Comparison of ENCODE assay signal across 18 cellular contexts in the genomic region with DNA sequence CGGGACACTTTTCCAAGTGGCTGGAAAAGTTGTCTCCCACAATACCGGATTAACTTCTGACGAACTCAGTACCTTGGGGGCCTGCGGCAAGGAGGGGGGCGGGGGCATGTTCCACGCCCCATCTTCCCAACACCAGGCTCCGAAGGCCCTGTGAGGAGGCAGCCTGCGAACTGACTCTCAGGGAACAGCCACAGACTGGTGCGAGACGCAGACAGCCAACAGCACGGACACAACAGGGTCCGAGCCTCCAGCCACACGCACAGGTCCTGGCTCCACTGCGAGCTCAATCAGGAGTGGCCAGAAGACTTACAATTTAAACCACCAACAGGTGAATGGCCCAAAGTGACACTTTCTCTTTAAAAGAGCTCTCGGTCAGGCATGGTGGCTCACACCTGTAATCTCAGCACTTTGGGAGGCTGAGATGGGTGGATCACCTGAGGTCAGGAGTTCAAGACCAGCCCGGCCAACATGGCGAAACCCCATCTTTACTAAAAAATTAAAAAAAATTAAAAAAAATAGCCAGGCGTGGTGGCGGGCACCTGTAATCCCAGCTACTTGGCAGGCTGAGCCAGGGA. TPM values are rescaled to one million over a fixed set of nuclear protein-coding genes. Genes with fewer than 3 reads are reported as not detected.
A peak's percentile ranks its signal among the peaks of the same experiment; 100 is the strongest.
DNase-seq lines count a peak whose midpoint lies in the region; ATAC-seq and TF ChIP-seq lines count a peak whose summit lies in the region.
"Had no signal": no experiment of that assay in that cellular context is flagged by ENCODE, and none has a peak within 500 bp of the region (broad histone marks: within the 10 kb centered on the region; RNA-seq: fewer than 3 reads in every experiment).

No MANE protein-coding gene starts in this region.

- H2BK5ac ChIP-seq in trophoblast cell (ENCODE audit: low read depth, low read length, poor library complexity), result no peak overlapping the region

- H3K4me2 ChIP-seq in GM23338 (no peak overlapping the region), trophoblast cell (ENCODE audit: low read length) (no peak overlapping the region)

- no peak overlapping the region for H3K14ac ChIP-seq in trophoblast cell (ENCODE audit: low read length)

- no peak overlapping the region for H3K4me3 Mint-ChIP-seq in GM23338

- peaks cover 14% of the 10 kb centered on the region for H3K27me3 Mint-ChIP-seq in GM23338 (ENCODE audit: insufficient read depth, low read depth, poor library complexity)

- peaks cover 44% of the 10 kb centered on the region for H3K4me1 Mint-ChIP-seq in GM23338

- peaks cover 82% of the 10 kb centered on the region for H3K79me2 ChIP-seq in GM23338 (replicated peaks; ENCODE audit: insufficient read depth)
- peaks cover 35% of the 10 kb centered on the region for H3K79me2 ChIP-seq in trophoblast cell (ENCODE audit: control insufficient read depth, insufficient read depth, low read length, poor library complexity)

- H2BK120ac ChIP-seq in trophoblast cell (ENCODE audit: insufficient read depth, low read length, poor library complexity), result no peak overlapping the region

- DNase-seq in GM23338 (ENCODE audit: low spot score) (no peak), NT2/D1 (ENCODE audit: low read depth, low spot score) (no peak), islet precursor cell (peak; percentile 40), trophoblast cell (no peak), NCI-H146 treated with DMSO at 0.1 percent for 48 hours (lab: John Stamatoyannopoulos, UW; ENCODE audit: unreplicated experiment) (no peak), DMS53 (lab: John Stamatoyannopoulos, UW) (no peak), NCI-H1105 treated with DMSO at 0.1 percent for 48 hours (lab: John Stamatoyannopoulos, UW) (no peak)
- DNase-seq: ACHN; AML-193; CD4-positive, CD25-positive, alpha-beta regulatory T cell; Karpas-422; MM.1S; NCI-H187 treated with DMSO at 0.1 percent for 48 hours; NCI-H446; NK-92 treated with Interleukin-12 subunit alpha and Interleukin-12 subunit beta, amount 100 ng/mL, for 24 hours; RPMI8226 had no signal

- peaks cover 8% of the 10 kb centered on the region for H3K36me3 Mint-ChIP-seq in GM23338 (ENCODE audit: low read depth)
- H3K36me3 Mint-ChIP-seq: CD4-positive, CD25-positive, alpha-beta regulatory T cell had no signal

- no peak overlapping the region for H3K27ac Mint-ChIP-seq in GM23338
- H3K27ac Mint-ChIP-seq: CD4-positive, CD25-positive, alpha-beta regulatory T cell had no signal

- H3K4me3 ChIP-seq in GM23338, result no peak overlapping the region
- H3K4me3 ChIP-seq in NT2/D1 (ENCODE audit: insufficient read length, low read depth), result no peak overlapping the region
- H3K4me3 ChIP-seq in trophoblast cell (ENCODE audit: low read depth, low read length), result no peak overlapping the region
- H3K4me3 ChIP-seq: SJSA1 had no signal

- H3K9me2 ChIP-seq in GM23338 (ENCODE audit: insufficient read depth), result no peaks in the 10 kb centered on the region

- TF ChIP-seq CTCF in GM23338 (conservative IDR thresholded peaks at IDR 0.05; ENCODE audit: low read depth in 2 of 2), result no peak

- no peaks in the 10 kb centered on the region for H3K36me3 ChIP-seq in GM23338 (ENCODE audit: insufficient read depth)
- peaks cover 34% of the 10 kb centered on the region for H3K36me3 ChIP-seq in NT2/D1 (ENCODE audit: insufficient read depth, insufficient read length, low read length)
- peaks cover 0 to 8% of the 10 kb centered on the region in 2 experiments for H3K36me3 ChIP-seq in trophoblast cell (ENCODE audit: control insufficient read depth in 1 of 2, insufficient read depth in 2 of 2, low read length in 2 of 2)

- peak overlapping the region; percentile 32; the same call in 1 of the 2 replicates for H3K27ac ChIP-seq in GM23338 (ENCODE audit: low read depth)
- no peak overlapping the region for H3K27ac ChIP-seq in trophoblast cell (ENCODE audit: low read depth, low read length)
- H3K27ac ChIP-seq: SJSA1 had no signal

- H3K23ac ChIP-seq in trophoblast cell (ENCODE audit: low read length), result no peak overlapping the region

- no CpG with 5 or more reads among the region's 19 CpGs for WGBS in trophoblast cell (ENCODE audit: extremely low coverage, insufficient coverage, insufficient read length)

- no peaks in the 10 kb centered on the region for H3F3A ChIP-seq in GM23338 (replicated peaks; ENCODE audit: low read depth)

- peak overlapping the region; percentile 2 for H3K4ac ChIP-seq in trophoblast cell (ENCODE audit: low read depth, low read length)

- H3K79me1 ChIP-seq in trophoblast cell (ENCODE audit: low read length), result peaks cover 12% of the 10 kb centered on the region

- H3K18ac ChIP-seq in trophoblast cell (ENCODE audit: low read length), result no peak overlapping the region

- H3K27me3 ChIP-seq in GM23338 (ENCODE audit: insufficient read depth) (no peaks in the 10 kb centered on the region), NT2/D1 (ENCODE audit: insufficient read depth, insufficient read length) (peaks cover 3% of the 10 kb centered on the region), trophoblast cell (ENCODE audit: insufficient read depth, low read length) (no peaks in the 10 kb centered on the region)

- H3K9ac ChIP-seq in NT2/D1 (ENCODE audit: insufficient read length, low read depth) (peak overlapping the region; percentile 57), trophoblast cell (ENCODE audit: low read length) (no peak overlapping the region)

- peaks cover 14% of the 10 kb centered on the region for H3K4me1 ChIP-seq in GM23338 (ENCODE audit: insufficient read depth)
- peaks cover 32% of the 10 kb centered on the region for H3K4me1 ChIP-seq in NT2/D1 (ENCODE audit: insufficient read depth, insufficient read length)
- peaks cover 10 to 16% of the 10 kb centered on the region in 2 experiments for H3K4me1 ChIP-seq in trophoblast cell (ENCODE audit: control insufficient read depth in 1 of 2, insufficient read depth in 2 of 2, low read length in 2 of 2)

- H4K20me1 ChIP-seq in GM23338 (replicated peaks; ENCODE audit: insufficient read depth), result peaks cover 56% of the 10 kb centered on the region

- no peaks in the 10 kb centered on the region for H3K9me3 Mint-ChIP-seq in GM23338

- ATAC-seq in GM23338 (no peak), GM18498 (IDR thresholded peaks at IDR 0.05; ENCODE audit: unreplicated experiment) (no peak)

- H2BK12ac ChIP-seq in trophoblast cell (ENCODE audit: low read length), result no peak overlapping the region

- H4K91ac ChIP-seq in trophoblast cell (ENCODE audit: low read depth, low read length), result no peak overlapping the region

- no peak overlapping the region for H2AFZ ChIP-seq in GM23338
- H2AFZ ChIP-seq in trophoblast cell (ENCODE audit: insufficient read depth, low read length, poor library complexity), result no peak overlapping the region

- no peak overlapping the region for H2AK5ac ChIP-seq in trophoblast cell (ENCODE audit: low read length)

- H3K9me3 ChIP-seq in NT2/D1 (ENCODE audit: insufficient read depth, low read length) (no peaks in the 10 kb centered on the region), trophoblast cell (ENCODE audit: insufficient read depth, low read depth, low read length) (peaks cover 2% of the 10 kb centered on the region)

- H4K8ac ChIP-seq in trophoblast cell (ENCODE audit: low read depth, low read length), result no peak overlapping the region

- no peak overlapping the region for H4K12ac ChIP-seq in trophoblast cell (ENCODE audit: low read depth, low read length)

TF ChIP-seq in GM23338, 12 proteins besides CTCF, POLR2A, EP300 and RAD21:
- TF ChIP-seq POLR2AphosphoS5 (IDR thresholded peaks at IDR 0.05; ENCODE audit: low read depth) (no peak), EZH2phosphoT487 (IDR thresholded peaks at IDR 0.05; ENCODE audit: unreplicated experiment) (no peak), NANOG (IDR thresholded peaks at IDR 0.05; ENCODE audit: borderline replicate concordance) (no peak)
TF ChIP-seq in GM23338: peak in this region for 0.

RNA-seq across cellular contexts. Expression of gene BRD3, which starts 3.9 kb away (rescaled TPM):
- total RNA-seq in GM23338 (2014; rRNA removed; shearing (Covaris generic)), result 40.7 and 46.0 TPM in 2 replicates
- polyA plus RNA-seq in GM23338 (2016; fragmentation: Nextera tagmentation; extraction: Ambion mirVana), result 87.1 and 88.0 TPM in 2 replicates
- 16.3 and 17.4 TPM in 2 replicates for polyA plus RNA-seq in trophoblast cell (2013)

RNA-seq across cellular contexts. Expression of gene BRD3OS, which starts 38.7 kb away (rescaled TPM):
- total RNA-seq in GM23338 (2014; rRNA removed; shearing (Covaris generic)), result 12.8 and 16.0 TPM in 2 replicates
- polyA plus RNA-seq in GM23338 (2016; fragmentation: Nextera tagmentation; extraction: Ambion mirVana), result 9.2 and 10.9 TPM in 2 replicates
- 7.4 and 8.4 TPM in 2 replicates for polyA plus RNA-seq in trophoblast cell (2013)
